In the genomic region with DNA sequence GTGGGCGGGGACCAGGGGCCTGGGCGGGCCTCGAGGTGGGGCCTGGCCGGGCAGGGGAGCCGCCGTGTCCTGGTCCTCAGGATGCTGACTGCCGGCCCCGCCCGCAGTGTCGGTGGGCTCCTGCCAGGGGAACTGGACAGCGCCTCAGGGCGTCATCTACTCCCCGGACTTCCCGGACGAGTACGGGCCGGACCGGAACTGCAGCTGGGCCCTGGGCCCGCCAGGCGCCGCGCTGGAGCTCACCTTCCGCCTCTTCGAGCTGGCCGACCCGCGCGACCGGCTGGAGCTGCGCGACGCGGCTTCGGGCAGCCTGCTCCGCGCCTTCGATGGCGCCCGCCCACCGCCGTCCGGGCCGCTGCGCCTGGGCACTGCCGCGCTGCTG, we compare ENCODE assay signal across 14 cellular contexts. TPM values are rescaled to one million over a fixed set of nuclear protein-coding genes. Genes with fewer than 3 reads are reported as not detected.
DNase-seq lines count a peak whose midpoint lies in the region; ATAC-seq, FAIRE-seq and TF ChIP-seq lines count a peak whose summit lies in the region.
"Had no signal": no experiment of that assay in that cellular context is flagged by ENCODE, and none has a peak within 500 bp of the region (broad histone marks: within the 10 kb centered on the region; RNA-seq: fewer than 3 reads in every experiment).

No MANE protein-coding gene starts in this region.

- H3K27me3 Mint-ChIP-seq in astrocyte (ENCODE audit: low read depth, unreplicated experiment), result peaks cover 11% of the 10 kb centered on the region

- H3K27ac ChIP-seq in astrocyte (ENCODE audit: low read depth, low read length), result no peak overlapping the region
- no peak overlapping the region for H3K27ac ChIP-seq in upper lobe of right lung

- H3K27me3 ChIP-seq in astrocyte (ENCODE audit: insufficient read depth, low read length) (peaks cover 47% of the 10 kb centered on the region), upper lobe of right lung (peaks cover 66% of the 10 kb centered on the region)

- H3K36me3 ChIP-seq in astrocyte (ENCODE audit: insufficient read depth, low read length) (no peaks in the 10 kb centered on the region), upper lobe of right lung (no peaks in the 10 kb centered on the region)

- H2AFZ ChIP-seq in astrocyte (ENCODE audit: low read depth, low read length), result no peak overlapping the region

- peaks cover 17% of the 10 kb centered on the region for H3K4me1 ChIP-seq in astrocyte (ENCODE audit: insufficient read depth, low read length)
- peaks cover 45% of the 10 kb centered on the region for H3K4me1 ChIP-seq in upper lobe of right lung

- peak overlapping the region; percentile 44 for H3K4me2 ChIP-seq in astrocyte (ENCODE audit: low read length)

- H3K4me1 Mint-ChIP-seq in astrocyte (ENCODE audit: low read depth, unreplicated experiment), result no peaks in the 10 kb centered on the region

- no peak overlapping the region for H3K4me3 Mint-ChIP-seq in astrocyte (ENCODE audit: unreplicated experiment)
- H3K4me3 Mint-ChIP-seq: mesothelial cell of epicardium; T-helper 2 cell treated with Interferon-gamma antibody and Interleukin-4, amounts not matched to agents 5 μg/mL and 100 μg/mL, for 36 hours had no signal

- no peak overlapping the region for H3K27ac Mint-ChIP-seq in astrocyte (ENCODE audit: unreplicated experiment)
- H3K27ac Mint-ChIP-seq: mesothelial cell of epicardium; T-helper 2 cell treated with Interferon-gamma antibody and Interleukin-4, amounts not matched to agents 5 μg/mL and 100 μg/mL, for 36 hours had no signal

- ATAC-seq in upper lobe of right lung (no peak), GM21360 (IDR thresholded peaks at IDR 0.05; ENCODE audit: unreplicated experiment) (no peak)

- DNase-seq in stimulated activated CD4-positive, alpha-beta T cell treated with anti-CD3 and anti-CD28 coated beads, Interleukin-15, amount 100 ng/mL, for 24 hours, result peak; percentile 27
- DNase-seq in stimulated activated CD4-positive, alpha-beta T cell treated with anti-CD3 and anti-CD28 coated beads, Interleukin-2, amount 100 ng/mL, for 48 hours, result no peak
- DNase-seq in astrocyte (ENCODE audit: low read depth) (no peak), left kidney (ENCODE audit: low read depth, low spot score) (peak; percentile 48), upper lobe of right lung (peak; percentile 79), medulla oblongata (ENCODE audit: extremely low spot score) (no peak)
- DNase-seq in stimulated activated naive CD4-positive, alpha-beta T cell treated with Interleukin-2 at 50 U/mL for 16 hours (lab: John Stamatoyannopoulos, UW), result no peak
- DNase-seq: NCI-H2081 had no signal

- H3K4me3 ChIP-seq in astrocyte (ENCODE audit: insufficient read depth, low read depth, low read length) (no peak overlapping the region), upper lobe of right lung (peak overlapping the region; percentile 16)

- peaks cover 6% of the 10 kb centered on the region for H3K36me3 Mint-ChIP-seq in astrocyte (ENCODE audit: low read depth, unreplicated experiment)
- H3K36me3 Mint-ChIP-seq: mesothelial cell of epicardium had no signal

- H3K9me3 ChIP-seq in astrocyte (ENCODE audit: insufficient read depth, low read depth, low read length), result no peaks in the 10 kb centered on the region
- no peaks in the 10 kb centered on the region for H3K9me3 ChIP-seq in upper lobe of right lung

- no peak for FAIRE-seq in astrocyte (lab: Jason Lieb, UNC)

- no peak overlapping the region for H3K9ac ChIP-seq in astrocyte (ENCODE audit: low read length)

- H4K20me1 ChIP-seq in astrocyte (ENCODE audit: insufficient read depth, low read length), result peaks cover 18% of the 10 kb centered on the region

- TF ChIP-seq CTCF in astrocyte (IDR thresholded peaks at IDR 0.05; ENCODE audit: insufficient read depth, low read depth, low read length) (no peak), upper lobe of right lung (IDR thresholded peaks at IDR 0.05) (peak; percentile 21)

- no peaks in the 10 kb centered on the region for H3K9me3 Mint-ChIP-seq in astrocyte (ENCODE audit: unreplicated experiment)
- H3K9me3 Mint-ChIP-seq: mesothelial cell of epicardium; T-helper 2 cell treated with Interferon-gamma antibody and Interleukin-4, amounts not matched to agents 5 μg/mL and 100 μg/mL, for 36 hours had no signal

- no peaks in the 10 kb centered on the region for H3K79me2 ChIP-seq in astrocyte (ENCODE audit: insufficient read depth, low read length)

- intact Hi-C loops in upper lobe of right lung (cut with DNase I), result no loop called here

RNA-seq across cellular contexts. Expression of a gene that starts 2.4 kb away (rescaled TPM):
- total RNA-seq in astrocyte (4.8 and 5.4 TPM in 2 replicates), upper lobe of right lung (7.4 TPM)

RNA-seq across cellular contexts. Expression of a gene that starts 2.7 kb away (rescaled TPM):
- total RNA-seq in astrocyte (7.5 and 8.0 TPM in 2 replicates), upper lobe of right lung (not detected)
- total RNA-seq: dermis microvascular lymphatic vessel endothelial cell, fibroblast of lung, omental fat pad had no signal

RNA-seq across cellular contexts. Expression of a gene that starts 13.5 kb away (rescaled TPM):
- total RNA-seq in astrocyte (3.9 TPM in 2 replicates), upper lobe of right lung (3.8 TPM)

RNA-seq across cellular contexts. Expression of a gene that starts 45.9 kb away (rescaled TPM):
- total RNA-seq in astrocyte (0.14 and 0.48 TPM in 2 replicates), upper lobe of right lung (0.75 TPM)
- total RNA-seq: dermis microvascular lymphatic vessel endothelial cell, fibroblast of lung had no signal

RNA-seq across cellular contexts. Expression of a gene that starts 51.2 kb away (rescaled TPM):
- total RNA-seq in astrocyte, result 449 and 584 TPM in 2 replicates
- total RNA-seq in upper lobe of right lung, result not detected
- total RNA-seq: dermis microvascular lymphatic vessel endothelial cell, fibroblast of lung, omental fat pad had no signal

Comparison
In these comparisons a context has a peak if more than half of its experiments do, and no peak if none do; other contexts are left out.
1. DNase-seq: peak in stimulated activated CD4-positive, alpha-beta T cell treated with anti-CD3 and anti-CD28 coated beads, Interleukin-15, amount 100 ng/mL, for 24 hours (single experiment), left kidney (single experiment) and upper lobe of right lung (single experiment); none in stimulated activated CD4-positive, alpha-beta T cell treated with anti-CD3 and anti-CD28 coated beads, Interleukin-2, amount 100 ng/mL, for 48 hours (0 of 2), astrocyte (single experiment), stimulated activated naive CD4-positive, alpha-beta T cell treated with Interleukin-2 at 50 U/mL for 16 hours (single experiment) and medulla oblongata (single experiment).